In the genomic region with DNA sequence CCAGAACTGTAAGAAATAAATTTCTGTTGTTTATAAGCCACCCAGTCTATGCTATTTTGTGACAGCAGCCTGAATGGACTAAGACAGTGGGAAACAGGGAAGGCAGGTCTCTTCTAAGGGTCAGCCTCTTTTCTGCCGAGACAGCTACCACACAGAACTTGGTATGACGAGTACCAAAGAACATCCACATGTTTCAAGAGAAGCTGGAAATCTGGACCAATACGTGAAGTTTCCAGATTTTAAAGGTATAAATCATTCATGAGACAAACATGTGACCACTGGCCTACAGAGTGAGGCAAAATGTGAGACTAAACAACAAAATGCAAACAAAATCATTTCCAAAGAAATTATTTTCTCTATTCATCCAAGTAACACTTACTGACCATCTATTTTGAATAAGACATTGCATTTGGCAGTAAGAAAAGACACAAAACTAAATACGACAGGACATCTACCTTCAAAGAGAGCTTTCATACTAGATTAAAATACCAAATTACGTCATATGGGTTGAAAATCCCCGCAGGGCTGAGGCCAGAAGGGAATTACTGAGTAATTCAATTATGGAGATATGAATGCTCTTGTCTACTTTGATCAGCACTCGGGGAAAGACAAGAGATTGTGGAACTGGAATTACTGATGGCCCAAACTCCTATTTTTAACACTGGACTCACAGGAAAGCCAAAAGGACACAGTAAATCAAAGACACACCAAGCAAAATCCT, we compare ENCODE assay signal across 1 cellular context.
TF ChIP-seq lines count a peak whose summit lies in the region.

No MANE protein-coding gene starts in this region.

TF ChIP-seq in SK-N-SH, 30 proteins besides CTCF, POLR2A, EP300 and RAD21 (continued from another document):
- TF ChIP-seq CHD2 (IDR thresholded peaks at IDR 0.05; ENCODE audit: low read length, partially characterized antibody) (no peak), TCF12 (IDR thresholded peaks at IDR 0.05) (peak; percentile 60), NFIC (IDR thresholded peaks at IDR 0.05; ENCODE audit: borderline replicate concordance) (peak; percentile 50), EZH2phosphoT487 (IDR thresholded peaks at IDR 0.05; ENCODE audit: borderline replicate concordance, low read depth) (no peak), TAF1 (IDR thresholded peaks at IDR 0.05; ENCODE audit: borderline replicate concordance, low read depth, low read length) (no peak), USF2 (IDR thresholded peaks at IDR 0.05; ENCODE audit: borderline replicate concordance, low read depth, low read length) (no peak), MEF2A (IDR thresholded peaks at IDR 0.05; ENCODE audit: borderline replicate concordance, low read depth) (peak; percentile 71; the same call in 1 of the 2 replicates), ELF1 (IDR thresholded peaks at IDR 0.05) (no peak), NRF1 (IDR thresholded peaks at IDR 0.05; ENCODE audit: low read depth, low read length) (no peak), MXI1 (IDR thresholded peaks at IDR 0.05; ENCODE audit: low read depth, low read length) (no peak), YY1 (IDR thresholded peaks at IDR 0.05; ENCODE audit: low read depth) (no peak), RCOR1 (IDR thresholded peaks at IDR 0.05; ENCODE audit: low read length) (peak; percentile 46; the same call in 1 of the 2 replicates), REST (IDR thresholded peaks at IDR 0.05; ENCODE audit: low read depth, low read length) (no peak)
- TF ChIP-seq, protein P1, sequence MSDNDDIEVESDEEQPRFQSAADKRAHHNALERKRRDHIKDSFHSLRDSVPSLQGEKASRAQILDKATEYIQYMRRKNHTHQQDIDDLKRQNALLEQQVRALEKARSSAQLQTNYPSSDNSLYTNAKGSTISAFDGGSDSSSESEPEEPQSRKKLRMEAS (IDR thresholded peaks at IDR 0.05; ENCODE audit: low read depth) = no peak
- TF ChIP-seq, protein P2, sequence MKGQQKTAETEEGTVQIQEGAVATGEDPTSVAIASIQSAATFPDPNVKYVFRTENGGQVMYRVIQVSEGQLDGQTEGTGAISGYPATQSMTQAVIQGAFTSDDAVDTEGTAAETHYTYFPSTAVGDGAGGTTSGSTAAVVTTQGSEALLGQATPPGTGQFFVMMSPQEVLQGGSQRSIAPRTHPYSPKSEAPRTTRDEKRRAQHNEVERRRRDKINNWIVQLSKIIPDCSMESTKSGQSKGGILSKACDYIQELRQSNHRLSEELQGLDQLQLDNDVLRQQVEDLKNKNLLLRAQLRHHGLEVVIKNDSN (IDR thresholded peaks at IDR 0.05; ENCODE audit: borderline replicate concordance, low read depth) = no peak
